15 cellular contexts compared by ENCODE assay signal in genomic region chr14:23275412-23275811, GRCh38. TPM values are rescaled to one million over a fixed set of nuclear protein-coding genes. Genes with fewer than 3 reads are reported as not detected.
DNase-seq lines count a peak whose midpoint lies in the region; ATAC-seq, FAIRE-seq and TF ChIP-seq lines count a peak whose summit lies in the region.
"Had no signal": no experiment of that assay in that cellular context is flagged by ENCODE, and none has a peak within 500 bp of the region (broad histone marks: within the 10 kb centered on the region; RNA-seq: fewer than 3 reads in every experiment).

No MANE protein-coding gene starts in this region.

- no peak overlapping the region for H3K14ac ChIP-seq in neuronal stem cell (ENCODE audit: low read length)

- in situ Hi-C loops in HepG2 (cut with HindIII; ENCODE audit: extremely low pct_ligation_motif_present, low pct_unique_long_range_greater_than_20kb) = no loop called here

- TF ChIP-seq CTCF in HepG2 (CRISPR knock-in tag; IDR thresholded peaks at IDR 0.05) (no peak), right lobe of liver (IDR thresholded peaks at IDR 0.05) (no peak), OCI-LY3 (IDR thresholded peaks at IDR 0.05; ENCODE audit: low read depth, low read length) (no peak), heart left ventricle (IDR thresholded peaks at IDR 0.05) (no peak)

- H3K4me2 ChIP-seq in HepG2 (ENCODE audit: low read depth, low read length) (no peak overlapping the region), OCI-LY3 (ENCODE audit: low read length) (peak overlapping the region; percentile 63), neuronal stem cell (ENCODE audit: insufficient read depth, low read length, poor library complexity, severe bottlenecking) (no peak overlapping the region)

- H3K9me3 Mint-ChIP-seq in activated T-cell treated with anti-CD3 and anti-CD28 coated beads, Interleukin-2, amount 50 U/mL, for 24 hours = no peaks in the 10 kb centered on the region
- H3K9me3 Mint-ChIP-seq: CD4-positive, alpha-beta memory T cell had no signal

- CTCF ChIA-PET in HepG2 (lab: Yijun Ruan, JAX; ENCODE audit: low intra/inter-chr PET ratio, low total read pairs) = no interaction called here

- no peaks in the 10 kb centered on the region for H3K27me3 ChIP-seq in HepG2 (ENCODE audit: control insufficient read depth in 1 of 2, insufficient read depth in 2 of 2, low read length in 2 of 2)
- no peaks in the 10 kb centered on the region for H3K27me3 ChIP-seq in right lobe of liver
- H3K27me3 ChIP-seq in OCI-LY3 (ENCODE audit: low read depth, low read length) = no peaks in the 10 kb centered on the region
- H3K27me3 ChIP-seq in neuronal stem cell (ENCODE audit: control insufficient read depth in 3 of 3, insufficient read depth in 3 of 3, low read depth in 1 of 3, low read length in 3 of 3) = no peaks in the 10 kb centered on the region
- no peaks in the 10 kb centered on the region for H3K27me3 ChIP-seq in heart left ventricle

- no peak overlapping the region for H2AK5ac ChIP-seq in neuronal stem cell (ENCODE audit: low read depth, low read length)

- H4K20me1 ChIP-seq in HepG2 (ENCODE audit: insufficient read depth, low read length) = no peaks in the 10 kb centered on the region
- no peaks in the 10 kb centered on the region for H4K20me1 ChIP-seq in OCI-LY3 (ENCODE audit: insufficient read depth, low read length)

- H2BK15ac ChIP-seq in neuronal stem cell (ENCODE audit: low read length) = no peak overlapping the region

- peak overlapping the region; percentile 20 for H4K8ac ChIP-seq in neuronal stem cell (ENCODE audit: low read depth, low read length)

- H3K79me2 ChIP-seq in HepG2 (ENCODE audit: insufficient read depth, low read length) (no peaks in the 10 kb centered on the region), OCI-LY3 (ENCODE audit: low read length) (no peaks in the 10 kb centered on the region)

- H3K36me3 Mint-ChIP-seq in activated T-cell treated with anti-CD3 and anti-CD28 coated beads, Interleukin-2, amount 50 U/mL, for 24 hours (ENCODE audit: low read depth) = peaks cover 22% of the 10 kb centered on the region

- TF ChIP-seq EP300 in HepG2 (IDR thresholded peaks at IDR 0.05; ENCODE audit: low read depth in 2 of 2, low read length in 2 of 2) = no peak
- no peak for TF ChIP-seq EP300 in HepG2 (CRISPR knock-in tag; IDR thresholded peaks at IDR 0.05; ENCODE audit: borderline replicate concordance)

- H3K4me3 ChIP-seq in HepG2 (replicated peaks in 1 of 3; ENCODE audit: insufficient read depth in 1 of 3, low read depth in 2 of 3, low read length in 3 of 3) = no peak overlapping the region
- H3K4me3 ChIP-seq in right lobe of liver = no peak overlapping the region
- peak overlapping the region; percentile 38; the same call in 1 of the 2 replicates for H3K4me3 ChIP-seq in OCI-LY3 (ENCODE audit: low read length)
- no peak overlapping the region for H3K4me3 ChIP-seq in neuronal stem cell (ENCODE audit: low read length in 2 of 2)
- H3K4me3 ChIP-seq in heart left ventricle = no peak overlapping the region

- H2BK12ac ChIP-seq in neuronal stem cell (ENCODE audit: low read length) = no peak overlapping the region

- H3K23ac ChIP-seq in neuronal stem cell (ENCODE audit: low read depth, low read length, poor library complexity) = no peak overlapping the region

- H2BK120ac ChIP-seq in neuronal stem cell (ENCODE audit: low read depth, low read length) = no peak overlapping the region

- no peak for FAIRE-seq in HepG2 (lab: Jason Lieb, UNC)
- FAIRE-seq: H54 had no signal

- no peaks in the 10 kb centered on the region for H3K27me3 Mint-ChIP-seq in activated T-cell treated with anti-CD3 and anti-CD28 coated beads, Interleukin-2, amount 50 U/mL, for 24 hours
- H3K27me3 Mint-ChIP-seq: CD4-positive, alpha-beta memory T cell had no signal

- H4K91ac ChIP-seq in neuronal stem cell (ENCODE audit: low read depth, low read length, poor library complexity) = no peak overlapping the region

- H3K27ac ChIP-seq in HepG2 (ENCODE audit: extremely low read length, insufficient read depth, low read length) (no peak overlapping the region), right lobe of liver (no peak overlapping the region), OCI-LY3 (ENCODE audit: low read length) (peak overlapping the region; percentile 56), neuronal stem cell (replicated peaks; ENCODE audit: low read length) (no peak overlapping the region), heart left ventricle (no peak overlapping the region)

- no peaks in the 10 kb centered on the region for H3K79me1 ChIP-seq in neuronal stem cell (ENCODE audit: low read depth, low read length)

- H3K18ac ChIP-seq in neuronal stem cell (ENCODE audit: low read length) = no peak overlapping the region

- H2AFZ ChIP-seq in HepG2 (ENCODE audit: low read length) (no peak overlapping the region), OCI-LY3 (ENCODE audit: low read depth, low read length) (no peak overlapping the region), neuronal stem cell (ENCODE audit: low read length) (no peak overlapping the region)

- 100% methylated on average over 2 of the region's 2 CpGs for WGBS in HepG2 (ENCODE audit: low lambda C conversion rate)
- WGBS in right lobe of liver (ENCODE audit: insufficient coverage, low coverage, low lambda C conversion rate, missing lambda C conversion rate) = 83% methylated on average over 1 of the region's 2 CpGs
- no CpG with 5 or more reads among the region's 2 CpGs for WGBS in neuronal stem cell (ENCODE audit: extremely low coverage in 2 of 2, insufficient read length in 2 of 2, insufficient replicate concordance in 1 of 2), 2 donors
- 81 to 93% (median 91%) methylated on average over 2 of the region's 2 CpGs for WGBS in heart left ventricle, 4 donors

- ATAC-seq in HepG2 (no peak), right lobe of liver (no peak), GM21390 (IDR thresholded peaks at IDR 0.05; ENCODE audit: unreplicated experiment) (no peak), heart left ventricle (no peak)
- ATAC-seq: HCT116 had no signal

- H3K9ac ChIP-seq in HepG2 (ENCODE audit: insufficient read depth, low read depth, low read length) (no peak overlapping the region), OCI-LY3 (ENCODE audit: low read length) (no peak overlapping the region), neuronal stem cell (ENCODE audit: low read depth, low read length, poor library complexity) (no peak overlapping the region)

- H3K36me3 ChIP-seq in HepG2 (replicated peaks in 1 of 2; ENCODE audit: control insufficient read depth in 1 of 2, insufficient read depth in 2 of 2, low read length in 2 of 2) (no peaks in the 10 kb centered on the region), right lobe of liver (no peaks in the 10 kb centered on the region), OCI-LY3 (replicated peaks; ENCODE audit: low read depth, low read length) (peaks cover 13% of the 10 kb centered on the region), neuronal stem cell (replicated peaks in 1 of 2; ENCODE audit: control insufficient read depth in 2 of 2, insufficient read depth in 2 of 2, low read length in 2 of 2) (peaks cover 16 to 28% of the 10 kb centered on the region in 2 donors), heart left ventricle (peaks cover 0 to 18% (median 12%) of the 10 kb centered on the region in 9 donors)

- intact Hi-C loops in HepG2 (cut with micrococcal nuclease; ENCODE audit: unreplicated experiment) = no loop called here
- intact Hi-C loops in right lobe of liver (cut with DNase I) = no loop called here
- intact Hi-C loops in heart left ventricle (cut with DNase I) = no loop called here

- TF ChIP-seq RAD21 in HepG2 (CRISPR knock-in tag; IDR thresholded peaks at IDR 0.05) = no peak

- POLR2A ChIA-PET in HepG2 (lab: Yijun Ruan, JAX) = interaction anchor here (0.8 to 6.8 kb wide), 3 partner anchors 11 to 46 kb away, joined by 3 to 43 read pairs (median 7); partner anchors contain the start of genes HOMEZ and PPP1R3E

- TF ChIP-seq POLR2A in HepG2 (IDR thresholded peaks at IDR 0.05; ENCODE audit: insufficient read depth in 1 of 2, low read depth in 2 of 2, low read length in 2 of 2) = 0 out of 4 replicates have a peak, but pooled peaks of 1 of the 2 experiments have one; percentile 17
- TF ChIP-seq POLR2A in right lobe of liver (IDR thresholded peaks at IDR 0.05) = no peak
- TF ChIP-seq POLR2A in heart left ventricle (IDR thresholded peaks at IDR 0.05) = no peak

- no peak for DNase-seq in activated T-cell treated with anti-CD3 and anti-CD28 coated beads, Interleukin-2, amount 50 U/mL, for 24 hours
- no peak for DNase-seq in activated T-cell treated with anti-CD3 and anti-CD28 coated beads, Interleukin-2, amount 50 U/mL, for 48 hours
- DNase-seq in HepG2 (ENCODE audit: low spot score) = no peak
- no peak for DNase-seq in right lobe of liver
- DNase-seq in neuronal stem cell (ENCODE audit: low spot score) = no peak
- DNase-seq in heart left ventricle = no peak
- DNase-seq: ACHN; C1 segment of cervical spinal cord; CD4-positive, alpha-beta memory T cell; IMR-90 had no signal

- no peak overlapping the region for H3K4ac ChIP-seq in neuronal stem cell (ENCODE audit: low read length)

- no peak overlapping the region for H2BK5ac ChIP-seq in neuronal stem cell (ENCODE audit: low read length)

- no peaks in the 10 kb centered on the region for H3K4me1 Mint-ChIP-seq in activated T-cell treated with anti-CD3 and anti-CD28 coated beads, Interleukin-2, amount 50 U/mL, for 24 hours (ENCODE audit: low read depth)

- H3K4me1 ChIP-seq in HepG2 (ENCODE audit: insufficient read depth, low read length) (peaks cover 8% of the 10 kb centered on the region), right lobe of liver (no peaks in the 10 kb centered on the region), OCI-LY3 (ENCODE audit: low read length) (peaks cover 22% of the 10 kb centered on the region), neuronal stem cell (ENCODE audit: control insufficient read depth in 2 of 2, insufficient read depth in 1 of 2, low read depth in 1 of 2, low read length in 2 of 2) (peaks cover 8% of the 10 kb centered on the region in 2 donors), heart left ventricle (peaks cover 0 to 8% (median 0%) of the 10 kb centered on the region in 12 donors)

- H3K27ac Mint-ChIP-seq in activated T-cell treated with anti-CD3 and anti-CD28 coated beads, Interleukin-2, amount 50 U/mL, for 24 hours = peak overlapping the region; percentile 4

- H3K4me3 Mint-ChIP-seq in activated T-cell treated with anti-CD3 and anti-CD28 coated beads, Interleukin-2, amount 50 U/mL, for 24 hours = no peak overlapping the region
- H3K4me3 Mint-ChIP-seq: CD4-positive, alpha-beta memory T cell had no signal

- no TSS peak for BruUV-seq in HepG2 (replicated peaks; lab: Mats Ljungman, UMichigan)

- no peaks in the 10 kb centered on the region for H3K9me3 ChIP-seq in HepG2 (ENCODE audit: low read length)
- H3K9me3 ChIP-seq in right lobe of liver = no peaks in the 10 kb centered on the region
- no peaks in the 10 kb centered on the region for H3K9me3 ChIP-seq in OCI-LY3 (ENCODE audit: insufficient read depth, low read length)
- H3K9me3 ChIP-seq in neuronal stem cell (replicated peaks in 1 of 2; ENCODE audit: control insufficient read depth in 2 of 2, insufficient read depth in 1 of 2, low read depth in 1 of 2, low read length in 2 of 2) = peaks cover 9 to 14% of the 10 kb centered on the region in 2 donors
- H3K9me3 ChIP-seq in heart left ventricle = no peaks in the 10 kb centered on the region

RNA-seq across cellular contexts. Expression of gene HOMEZ, which starts 10.5 kb away (rescaled TPM):
- total RNA-seq in HepG2 (2016; rRNA removed; fragmentation: Illumina TruSeq; extraction: Trizol) (13.6 and 14.5 TPM in 2 replicates), right lobe of liver (1 to 10 TPM; 3.4 to 8.8 (median 5.3) TPM), heart left ventricle (10 to 100 TPM in 5 of 9 donors, 1 to 10 TPM in 4; 7.7 to 13.0 (median 10.0) TPM)
- total RNA-seq in HepG2 (2016; cell fraction: cytosol; rRNA removed; fragmentation: Illumina TruSeq; extraction: Trizol; ENCODE audit: low read depth) = 11.3 and 13.1 TPM in 2 replicates
- 10.5 and 16.1 TPM in 2 replicates for total RNA-seq in HepG2 (2016; cell fraction: insoluble cytoplasmic fraction; rRNA removed; fragmentation: Illumina TruSeq; extraction: Trizol)
- total RNA-seq in HepG2 (2016; cell fraction: membrane; rRNA removed; fragmentation: Illumina TruSeq; extraction: Trizol) = 14.8 and 16.4 TPM in 2 replicates
- 10.9 and 15.9 TPM in 2 replicates for total RNA-seq in HepG2 (2016; cell fraction: nucleus; rRNA removed; fragmentation: Illumina TruSeq; extraction: Trizol)
- polyA plus RNA-seq in HepG2 (2011; rRNA removed) (31.8 and 35.0 TPM in 2 replicates), heart left ventricle (1 to 10 TPM; 6.2 to 9.2 TPM)
- polyA plus RNA-seq in HepG2 (2011; cell fraction: cytosol; rRNA removed) = 26.7 and 26.8 TPM in 2 replicates
- 13.9 and 15.8 TPM in 2 replicates for polyA plus RNA-seq in HepG2 (2011; cell fraction: nucleus; rRNA removed)
- polyA plus RNA-seq in HepG2 (2012) = 11.3 and 15.2 TPM in 2 replicates
- 29.8 and 33.7 TPM in 2 replicates for polyA plus RNA-seq in HepG2 (2016; cell fraction: cytosol; fragmentation: Illumina TruSeq; extraction: Trizol; ENCODE audit: low read depth)
- polyA plus RNA-seq in HepG2 (2016; cell fraction: insoluble cytoplasmic fraction; fragmentation: Illumina TruSeq; extraction: Trizol; ENCODE audit: low read depth) = 16.7 and 23.2 TPM in 2 replicates
- polyA plus RNA-seq in HepG2 (2016; cell fraction: membrane; fragmentation: Illumina TruSeq; extraction: Trizol; ENCODE audit: low read depth) = 23.7 and 26.4 TPM in 2 replicates
- polyA plus RNA-seq in HepG2 (2016; cell fraction: nucleus; fragmentation: Illumina TruSeq; extraction: Trizol; ENCODE audit: insufficient read depth, low read depth) = 20.7 and 24.1 TPM in 2 replicates
- 56.0 and 72.1 TPM in 2 replicates for polyA minus RNA-seq in HepG2 (2011; rRNA and poly(A)+ RNA removed; ENCODE audit: low replicate concordance)
- 22.0 and 25.8 TPM in 2 replicates for polyA minus RNA-seq in HepG2 (2011; cell fraction: cytosol; rRNA and poly(A)+ RNA removed)
- 19.6 and 28.8 TPM in 2 replicates for polyA minus RNA-seq in HepG2 (2011; cell fraction: nucleus; rRNA and poly(A)+ RNA removed)
- 39.9 TPM for polyA plus RNA-seq in neuronal stem cell (2013, experiment 1 of 2)
- polyA plus RNA-seq in neuronal stem cell (2013, experiment 2 of 2) = 39.2 TPM

RNA-seq across cellular contexts. Expression of gene PPP1R3E, which starts 27.2 kb away (rescaled TPM):
- total RNA-seq in HepG2 (2016; rRNA removed; fragmentation: Illumina TruSeq; extraction: Trizol) = 8.3 and 16.5 TPM in 2 replicates
- 2.5 and 3.0 TPM in 2 replicates for total RNA-seq in HepG2 (2016; cell fraction: cytosol; rRNA removed; fragmentation: Illumina TruSeq; extraction: Trizol; ENCODE audit: low read depth)
- 8.0 and 15.9 TPM in 2 replicates for total RNA-seq in HepG2 (2016; cell fraction: insoluble cytoplasmic fraction; rRNA removed; fragmentation: Illumina TruSeq; extraction: Trizol)
- 7.4 and 8.8 TPM in 2 replicates for total RNA-seq in HepG2 (2016; cell fraction: membrane; rRNA removed; fragmentation: Illumina TruSeq; extraction: Trizol)
- total RNA-seq in HepG2 (2016; cell fraction: nucleus; rRNA removed; fragmentation: Illumina TruSeq; extraction: Trizol) = 19.8 and 23.1 TPM in 2 replicates
- polyA plus RNA-seq in HepG2 (2011; rRNA removed) = 22.5 and 26.5 TPM in 2 replicates
- polyA plus RNA-seq in HepG2 (2011; cell fraction: cytosol; rRNA removed) = 7.4 and 8.8 TPM in 2 replicates
- polyA plus RNA-seq in HepG2 (2011; cell fraction: nucleus; rRNA removed) = 76.6 and 82.6 TPM in 2 replicates
- 17.5 and 26.4 TPM in 2 replicates for polyA plus RNA-seq in HepG2 (2012)
- polyA plus RNA-seq in HepG2 (2016; cell fraction: cytosol; fragmentation: Illumina TruSeq; extraction: Trizol; ENCODE audit: low read depth) = 3.7 and 5.1 TPM in 2 replicates
- 11.7 and 14.7 TPM in 2 replicates for polyA plus RNA-seq in HepG2 (2016; cell fraction: insoluble cytoplasmic fraction; fragmentation: Illumina TruSeq; extraction: Trizol; ENCODE audit: low read depth)
- 7.2 and 7.4 TPM in 2 replicates for polyA plus RNA-seq in HepG2 (2016; cell fraction: membrane; fragmentation: Illumina TruSeq; extraction: Trizol; ENCODE audit: low read depth)
- polyA plus RNA-seq in HepG2 (2016; cell fraction: nucleus; fragmentation: Illumina TruSeq; extraction: Trizol; ENCODE audit: insufficient read depth, low read depth) = 47.6 and 61.8 TPM in 2 replicates
- 10.2 and 19.7 TPM in 2 replicates for polyA minus RNA-seq in HepG2 (2011; rRNA and poly(A)+ RNA removed; ENCODE audit: low replicate concordance)
- polyA minus RNA-seq in HepG2 (2011; cell fraction: cytosol; rRNA and poly(A)+ RNA removed) = 2.6 and 4.5 TPM in 2 replicates
- 55.5 and 56.2 TPM in 2 replicates for polyA minus RNA-seq in HepG2 (2011; cell fraction: nucleus; rRNA and poly(A)+ RNA removed)
- 10 to 100 TPM in 2 of 6 experiments, 1 to 10 TPM in 4; 4.0 to 11.1 (median 8.1) TPM for total RNA-seq in right lobe of liver
- polyA plus RNA-seq in neuronal stem cell (2013, experiment 1 of 2) = 14.3 TPM
- 13.4 TPM for polyA plus RNA-seq in neuronal stem cell (2013, experiment 2 of 2)
- total RNA-seq in heart left ventricle = 10 to 100 TPM in 2 of 9 donors, 1 to 10 TPM in 7; 2.9 to 11.4 (median 5.6) TPM
- polyA plus RNA-seq in heart left ventricle = 10 to 100 TPM in 1 of 2 donors, 1 to 10 TPM in 1; 2.1 to 10.1 TPM

RNA-seq across cellular contexts. Expression of gene BCL2L2, which starts 31.2 kb away (rescaled TPM):
- total RNA-seq in HepG2 (2016; rRNA removed; fragmentation: Illumina TruSeq; extraction: Trizol) (26.6 and 28.1 TPM in 2 replicates), right lobe of liver (10 to 100 TPM in 4 of 6 experiments, 1 to 10 TPM in 2; 8.8 to 15.8 (median 12.1) TPM), heart left ventricle (10 to 100 TPM; 30.0 to 40.3 (median 36.7) TPM)
- 5.8 and 7.1 TPM in 2 replicates for total RNA-seq in HepG2 (2016; cell fraction: cytosol; rRNA removed; fragmentation: Illumina TruSeq; extraction: Trizol; ENCODE audit: low read depth)
- 23.5 and 29.8 TPM in 2 replicates for total RNA-seq in HepG2 (2016; cell fraction: insoluble cytoplasmic fraction; rRNA removed; fragmentation: Illumina TruSeq; extraction: Trizol)
- total RNA-seq in HepG2 (2016; cell fraction: membrane; rRNA removed; fragmentation: Illumina TruSeq; extraction: Trizol) = 24.4 and 25.0 TPM in 2 replicates
- total RNA-seq in HepG2 (2016; cell fraction: nucleus; rRNA removed; fragmentation: Illumina TruSeq; extraction: Trizol) = 38.0 and 39.0 TPM in 2 replicates
- polyA plus RNA-seq in HepG2 (2011; rRNA removed) (49.8 and 58.5 TPM in 2 replicates), heart left ventricle (10 to 100 TPM; 16.6 to 52.9 TPM)
- polyA plus RNA-seq in HepG2 (2011; cell fraction: cytosol; rRNA removed) = 47.5 and 52.5 TPM in 2 replicates
- polyA plus RNA-seq in HepG2 (2011; cell fraction: nucleus; rRNA removed) = 125 and 134 TPM in 2 replicates
- 58.4 and 61.4 TPM in 2 replicates for polyA plus RNA-seq in HepG2 (2012)
- polyA plus RNA-seq in HepG2 (2016; cell fraction: cytosol; fragmentation: Illumina TruSeq; extraction: Trizol; ENCODE audit: low read depth) = 5.0 and 5.6 TPM in 2 replicates
- polyA plus RNA-seq in HepG2 (2016; cell fraction: insoluble cytoplasmic fraction; fragmentation: Illumina TruSeq; extraction: Trizol; ENCODE audit: low read depth) = 24.9 and 26.1 TPM in 2 replicates
- 16.9 and 17.1 TPM in 2 replicates for polyA plus RNA-seq in HepG2 (2016; cell fraction: membrane; fragmentation: Illumina TruSeq; extraction: Trizol; ENCODE audit: low read depth)
- polyA plus RNA-seq in HepG2 (2016; cell fraction: nucleus; fragmentation: Illumina TruSeq; extraction: Trizol; ENCODE audit: insufficient read depth, low read depth) = 62.1 and 68.2 TPM in 2 replicates
- 14.9 and 41.6 TPM in 2 replicates for polyA minus RNA-seq in HepG2 (2011; rRNA and poly(A)+ RNA removed; ENCODE audit: low replicate concordance)
- polyA minus RNA-seq in HepG2 (2011; cell fraction: cytosol; rRNA and poly(A)+ RNA removed) = 15.1 and 17.5 TPM in 2 replicates
- polyA minus RNA-seq in HepG2 (2011; cell fraction: nucleus; rRNA and poly(A)+ RNA removed) = 64.5 and 72.0 TPM in 2 replicates
- 8.6 TPM for polyA plus RNA-seq in neuronal stem cell (2013, experiment 1 of 2)
- 9.0 TPM for polyA plus RNA-seq in neuronal stem cell (2013, experiment 2 of 2)
- polyA plus RNA-seq: CD4-positive, alpha-beta memory T cell had no signal

RNA-seq across cellular contexts. Expression of gene RNF212B, which starts 37.7 kb away (rescaled TPM):
- not detected in 2 replicates for total RNA-seq in HepG2 (2016; rRNA removed; fragmentation: Illumina TruSeq; extraction: Trizol)
- total RNA-seq in HepG2 (2016; cell fraction: cytosol; rRNA removed; fragmentation: Illumina TruSeq; extraction: Trizol; ENCODE audit: low read depth) = not detected in 2 replicates
- not detected in 2 replicates for total RNA-seq in HepG2 (2016; cell fraction: insoluble cytoplasmic fraction; rRNA removed; fragmentation: Illumina TruSeq; extraction: Trizol)
- total RNA-seq in HepG2 (2016; cell fraction: membrane; rRNA removed; fragmentation: Illumina TruSeq; extraction: Trizol) = not detected in 2 replicates
- total RNA-seq in HepG2 (2016; cell fraction: nucleus; rRNA removed; fragmentation: Illumina TruSeq; extraction: Trizol) = not detected in 2 replicates
- 0.05 TPM in 1 of 2 replicates, not detected in the other for polyA plus RNA-seq in HepG2 (2011; rRNA removed)
- not detected in 2 replicates for polyA plus RNA-seq in HepG2 (2011; cell fraction: cytosol; rRNA removed)
- not detected in 2 replicates for polyA plus RNA-seq in HepG2 (2011; cell fraction: nucleus; rRNA removed)
- polyA plus RNA-seq in HepG2 (2012) = not detected in 2 replicates
- polyA plus RNA-seq in HepG2 (2016; cell fraction: cytosol; fragmentation: Illumina TruSeq; extraction: Trizol; ENCODE audit: low read depth) = not detected in 2 replicates
- not detected in 2 replicates for polyA plus RNA-seq in HepG2 (2016; cell fraction: insoluble cytoplasmic fraction; fragmentation: Illumina TruSeq; extraction: Trizol; ENCODE audit: low read depth)
- polyA plus RNA-seq in HepG2 (2016; cell fraction: membrane; fragmentation: Illumina TruSeq; extraction: Trizol; ENCODE audit: low read depth) = not detected in 2 replicates
- polyA plus RNA-seq in HepG2 (2016; cell fraction: nucleus; fragmentation: Illumina TruSeq; extraction: Trizol; ENCODE audit: insufficient read depth, low read depth) = not detected in 2 replicates
- not detected in 2 replicates for polyA minus RNA-seq in HepG2 (2011; rRNA and poly(A)+ RNA removed; ENCODE audit: low replicate concordance)
- not detected in 2 replicates for polyA minus RNA-seq in HepG2 (2011; cell fraction: cytosol; rRNA and poly(A)+ RNA removed)
- not detected in 2 replicates for polyA minus RNA-seq in HepG2 (2011; cell fraction: nucleus; rRNA and poly(A)+ RNA removed)
- total RNA-seq in right lobe of liver = under 1 TPM in 1 of 6 experiments, not detected in 5; 0.49 TPM
- 0.20 TPM for polyA plus RNA-seq in neuronal stem cell (2013, experiment 1 of 2)
- polyA plus RNA-seq in neuronal stem cell (2013, experiment 2 of 2) = 0.28 TPM
- not detected for total RNA-seq in heart left ventricle
- not detected for polyA plus RNA-seq in heart left ventricle
- total RNA-seq: A172; CD4-positive, alpha-beta memory T cell; IMR-90 had no signal
- polyA plus RNA-seq: CD4-positive, alpha-beta memory T cell; IMR-90 had no signal

RNA-seq across cellular contexts. Expression of gene PABPN1, which starts 45.8 kb away (rescaled TPM):
- 173 and 233 TPM in 2 replicates for total RNA-seq in HepG2 (2016; rRNA removed; fragmentation: Illumina TruSeq; extraction: Trizol)
- 164 and 170 TPM in 2 replicates for total RNA-seq in HepG2 (2016; cell fraction: cytosol; rRNA removed; fragmentation: Illumina TruSeq; extraction: Trizol; ENCODE audit: low read depth)
- total RNA-seq in HepG2 (2016; cell fraction: insoluble cytoplasmic fraction; rRNA removed; fragmentation: Illumina TruSeq; extraction: Trizol) = 151 and 261 TPM in 2 replicates
- 240 and 258 TPM in 2 replicates for total RNA-seq in HepG2 (2016; cell fraction: membrane; rRNA removed; fragmentation: Illumina TruSeq; extraction: Trizol)
- total RNA-seq in HepG2 (2016; cell fraction: nucleus; rRNA removed; fragmentation: Illumina TruSeq; extraction: Trizol) = 233 and 257 TPM in 2 replicates
- 524 and 560 TPM in 2 replicates for polyA plus RNA-seq in HepG2 (2011; rRNA removed)
- polyA plus RNA-seq in HepG2 (2011; cell fraction: cytosol; rRNA removed) = 223 and 254 TPM in 2 replicates
- polyA plus RNA-seq in HepG2 (2011; cell fraction: nucleus; rRNA removed) = 1,653 and 1,890 TPM in 2 replicates
- polyA plus RNA-seq in HepG2 (2012) = 250 and 273 TPM in 2 replicates
- 203 and 217 TPM in 2 replicates for polyA plus RNA-seq in HepG2 (2016; cell fraction: cytosol; fragmentation: Illumina TruSeq; extraction: Trizol; ENCODE audit: low read depth)
- 267 and 292 TPM in 2 replicates for polyA plus RNA-seq in HepG2 (2016; cell fraction: insoluble cytoplasmic fraction; fragmentation: Illumina TruSeq; extraction: Trizol; ENCODE audit: low read depth)
- polyA plus RNA-seq in HepG2 (2016; cell fraction: membrane; fragmentation: Illumina TruSeq; extraction: Trizol; ENCODE audit: low read depth) = 282 and 307 TPM in 2 replicates
- 742 and 751 TPM in 2 replicates for polyA plus RNA-seq in HepG2 (2016; cell fraction: nucleus; fragmentation: Illumina TruSeq; extraction: Trizol; ENCODE audit: insufficient read depth, low read depth)
- 87.7 and 98.1 TPM in 2 replicates for polyA minus RNA-seq in HepG2 (2011; rRNA and poly(A)+ RNA removed; ENCODE audit: low replicate concordance)
- 48.4 and 51.4 TPM in 2 replicates for polyA minus RNA-seq in HepG2 (2011; cell fraction: cytosol; rRNA and poly(A)+ RNA removed)
- 305 and 331 TPM in 2 replicates for polyA minus RNA-seq in HepG2 (2011; cell fraction: nucleus; rRNA and poly(A)+ RNA removed)
- total RNA-seq in right lobe of liver = 10 to 100 TPM; 23.6 to 95.3 (median 64.6) TPM
- polyA plus RNA-seq in neuronal stem cell (2013, experiment 1 of 2) = 311 TPM
- 303 TPM for polyA plus RNA-seq in neuronal stem cell (2013, experiment 2 of 2)
- 10 to 100 TPM; 23.7 to 85.1 (median 62.5) TPM for total RNA-seq in heart left ventricle
- 100 to 1,000 TPM in 1 of 2 donors, 10 to 100 TPM in 1; 48.6 to 102 TPM for polyA plus RNA-seq in heart left ventricle
